In genomic region chr9:137606005-137606601, GRCh38 we compare ENCODE assay signal across 7 cellular contexts. TPM values are rescaled to one million over a fixed set of nuclear protein-coding genes. Genes with fewer than 3 reads are reported as not detected.
DNase-seq lines count a peak whose midpoint lies in the region; ATAC-seq and TF ChIP-seq lines count a peak whose summit lies in the region.
"Had no signal": no experiment of that assay in that cellular context is flagged by ENCODE, and none has a peak within 500 bp of the region (broad histone marks: within the 10 kb centered on the region; RNA-seq: fewer than 3 reads in every experiment).

No MANE protein-coding gene starts in this region.

- peaks cover 7 to 22% of the 10 kb centered on the region in 2 donors for H3K4me1 Mint-ChIP-seq in natural killer cell

- peak overlapping the region; percentile 82 for H3K4me3 Mint-ChIP-seq in natural killer cell

- no peak for TF ChIP-seq CTCF in astrocyte of the spinal cord (IDR thresholded peaks at IDR 0.05; ENCODE audit: low read depth, low read length)
- TF ChIP-seq CTCF in natural killer cell (IDR thresholded peaks at IDR 0.05), result no peak

- ATAC-seq in GM18505 (IDR thresholded peaks at IDR 0.05; ENCODE audit: unreplicated experiment), result peak; percentile 5
- peak; percentile 11 for ATAC-seq in HG03108 (IDR thresholded peaks at IDR 0.05; ENCODE audit: unreplicated experiment)
- no peak for ATAC-seq in natural killer cell

- DNase-seq in astrocyte of the spinal cord (ENCODE audit: low read depth, low spot score) (no peak), natural killer cell (no peak), ACHN (no peak), medulla oblongata (ENCODE audit: extremely low spot score) (no peak)

- in situ Hi-C loops in astrocyte of the spinal cord (cut with HindIII; ENCODE audit: low sequenced_read_pairs), result no loop called here
- in situ Hi-C loops in ACHN (cut with HindIII; ENCODE audit: low pct_ligation_motif_present, low pct_unique_long_range_greater_than_20kb, low sequenced_read_pairs), result no loop called here

- no peaks in the 10 kb centered on the region for H3K27me3 Mint-ChIP-seq in natural killer cell (ENCODE audit: low read depth in 2 of 2)

- H3K4me3 ChIP-seq in astrocyte of the spinal cord (ENCODE audit: low read depth, low read length), result peak overlapping the region; percentile 44

- H3K9me3 Mint-ChIP-seq in natural killer cell, result no peaks in the 10 kb centered on the region
- H3K9me3 Mint-ChIP-seq: activated naive CD4-positive, alpha-beta T cell treated with anti-CD3 and anti-CD28 coated beads, Interleukin-2, amount 50 U/mL, for 72 hours had no signal

- no peaks in the 10 kb centered on the region for H3K36me3 Mint-ChIP-seq in natural killer cell
- H3K36me3 Mint-ChIP-seq: activated naive CD4-positive, alpha-beta T cell treated with anti-CD3 and anti-CD28 coated beads, Interleukin-2, amount 50 U/mL, for 72 hours had no signal

- intact Hi-C loops in natural killer cell (cut with micrococcal nuclease), result no loop called here

- TF ChIP-seq POLR2A in GM18505 (IDR thresholded peaks at IDR 0.05; ENCODE audit: borderline replicate concordance, extremely low read depth, insufficient read depth, insufficient read length), result no peak

- peak overlapping the region in 1 of 2 donors; percentile 22 for H3K27ac Mint-ChIP-seq in natural killer cell

RNA-seq across cellular contexts. Expression of gene ARRDC1, which starts 0.6 kb away (rescaled TPM):
- total RNA-seq in natural killer cell, result 100 to 1,000 TPM in 1 of 3 donors, 10 to 100 TPM in 2; 80.7 to 105 (median 92.9) TPM

RNA-seq across cellular contexts. Expression of gene EHMT1, which starts 12.7 kb away (rescaled TPM):
- total RNA-seq in natural killer cell, result 100 to 1,000 TPM; 173 to 200 (median 176) TPM

RNA-seq across cellular contexts. Expression of gene ZMYND19, which starts 15.8 kb away (rescaled TPM):
- total RNA-seq in natural killer cell, result 10 to 100 TPM in 2 of 3 donors, 1 to 10 TPM in 1; 6.5 to 18.8 (median 16.3) TPM

RNA-seq across cellular contexts. Expression of gene DPH7, which starts 27.4 kb away (rescaled TPM):
- total RNA-seq in natural killer cell, result 10 to 100 TPM; 39.5 to 51.0 (median 48.5) TPM

RNA-seq across cellular contexts. Expression of gene MRPL41, which starts 54.4 kb away (rescaled TPM):
- total RNA-seq in natural killer cell, result 10 to 100 TPM; 11.5 to 17.9 (median 16.8) TPM

Comparison
In these comparisons a context has a peak if more than half of its experiments do, and no peak if none do; other contexts are left out.
1. ATAC-seq: peak in GM18505 (single experiment) and HG03108 (single experiment); none in natural killer cell (0 of 3).